8 cellular contexts compared by ENCODE assay signal in genomic region chrX:103688949-103689348, GRCh38. TPM values are rescaled to one million over a fixed set of nuclear protein-coding genes. Genes with fewer than 3 reads are reported as not detected.
DNase-seq lines count a peak whose midpoint lies in the region; ATAC-seq and TF ChIP-seq lines count a peak whose summit lies in the region.

No MANE protein-coding gene starts in this region.

- CTCF ChIA-PET in activated CD4-positive, alpha-beta memory T cell treated with anti-CD3 and anti-CD28 coated beads, Interleukin-2, amount 10 ng/mL, durations not matched to agents 7 days and 5 days (lab: Charles Lee) = interaction anchor here (0.7 kb wide), 1 partner anchor 422 kb away, joined by 4 read pairs; no protein-coding TSS in a partner anchor

- TF ChIP-seq POLR2A in sigmoid colon (IDR thresholded peaks at IDR 0.05) = no peak

- no peaks in the 10 kb centered on the region for H4K20me1 ChIP-seq in KMS-11 (ENCODE audit: insufficient read depth)

- no peak overlapping the region for H2AFZ ChIP-seq in KMS-11 (ENCODE audit: low read depth)

- peaks cover 25% of the 10 kb centered on the region for H3K79me2 ChIP-seq in KMS-11 (ENCODE audit: insufficient read depth, low read depth)

- H3K9me3 ChIP-seq in sigmoid colon = no peaks in the 10 kb centered on the region

- peaks cover 11% of the 10 kb centered on the region for H3K36me3 Mint-ChIP-seq in activated CD4-positive, alpha-beta memory T cell treated with anti-CD3 and anti-CD28 coated beads, Interleukin-2, amount 10 ng/mL, durations not matched to agents 7 days and 5 days (ENCODE audit: low read depth)

- TF ChIP-seq CTCF in KMS-11 (conservative IDR thresholded peaks at IDR 0.05; ENCODE audit: low read depth, low read length) (peak; percentile 76), fibroblast of mammary gland (conservative IDR thresholded peaks at IDR 0.05; ENCODE audit: control insufficient read depth, insufficient read depth, low read depth, low read length) (peak; percentile 68), sigmoid colon (IDR thresholded peaks at IDR 0.05) (peak in 3 of 4 experiments; percentile 14 to 58 (median 40))

- TF ChIP-seq EP300 in sigmoid colon (IDR thresholded peaks at IDR 0.05) = no peak

- H3K36me3 ChIP-seq in KMS-11 (ENCODE audit: insufficient read depth) (no peaks in the 10 kb centered on the region; the same call in 1 of the 2 replicates), sigmoid colon (peaks cover 0 to 11% (median under 1%) of the 10 kb centered on the region in 4 donors)

- no peak overlapping the region for H3K27ac ChIP-seq in KMS-11
- H3K27ac ChIP-seq in sigmoid colon = peak overlapping the region; percentile 90 to 95 (median 92)

- peak; percentile 64 for DNase-seq in DMS 273 (lab: John Stamatoyannopoulos, UW; ENCODE audit: unreplicated experiment)
- DNase-seq in RPMI7951 (ENCODE audit: low read depth) = peak; percentile 24
- DNase-seq in fibroblast of mammary gland (ENCODE audit: low read depth) = peak; percentile 45
- no peak for DNase-seq in sigmoid colon
- no peak for DNase-seq in activated CD4-positive, alpha-beta memory T cell treated with anti-CD3 and anti-CD28 coated beads, Interleukin-2, amount 10 ng/mL, durations not matched to agents 7 days and 5 days
- no peak for DNase-seq in left ventricle myocardium superior

- no peak overlapping the region for H3K4me3 Mint-ChIP-seq in activated CD4-positive, alpha-beta memory T cell treated with anti-CD3 and anti-CD28 coated beads, Interleukin-2, amount 10 ng/mL, durations not matched to agents 7 days and 5 days

- H3K9ac ChIP-seq in KMS-11 = no peak overlapping the region

- intact Hi-C loops in sigmoid colon (cut with DNase I) (loop anchor here (1.0 to 5.0 kb wide), 5 partner anchors 85 to 157 kb away; partner anchors contain the start of genes RAB9B and TCEAL4), left ventricle myocardium superior (cut with micrococcal nuclease) (no loop called here)

- H3K27me3 ChIP-seq in KMS-11 (ENCODE audit: insufficient read depth, low read depth) = no peaks in the 10 kb centered on the region
- H3K27me3 ChIP-seq in sigmoid colon = no peaks in the 10 kb centered on the region

- H3K4me1 Mint-ChIP-seq in activated CD4-positive, alpha-beta memory T cell treated with anti-CD3 and anti-CD28 coated beads, Interleukin-2, amount 10 ng/mL, durations not matched to agents 7 days and 5 days = peaks cover 7% of the 10 kb centered on the region

- H3K27ac Mint-ChIP-seq in activated CD4-positive, alpha-beta memory T cell treated with anti-CD3 and anti-CD28 coated beads, Interleukin-2, amount 10 ng/mL, durations not matched to agents 7 days and 5 days = no peak overlapping the region

- no peaks in the 10 kb centered on the region for H3K9me3 Mint-ChIP-seq in activated CD4-positive, alpha-beta memory T cell treated with anti-CD3 and anti-CD28 coated beads, Interleukin-2, amount 10 ng/mL, durations not matched to agents 7 days and 5 days

- POLR2A ChIA-PET in activated CD4-positive, alpha-beta memory T cell treated with anti-CD3 and anti-CD28 coated beads, Interleukin-2, amount 10 ng/mL, durations not matched to agents 7 days and 5 days (lab: Charles Lee) = no interaction called here

- H3K27me3 Mint-ChIP-seq in activated CD4-positive, alpha-beta memory T cell treated with anti-CD3 and anti-CD28 coated beads, Interleukin-2, amount 10 ng/mL, durations not matched to agents 7 days and 5 days = no peaks in the 10 kb centered on the region

- ATAC-seq in GM21786 (IDR thresholded peaks at IDR 0.05; ENCODE audit: unreplicated experiment) = no peak
- ATAC-seq in left ventricle myocardium superior = no peak

- H3K4me3 ChIP-seq in KMS-11 (IDR thresholded peaks at IDR 0.05; ENCODE audit: insufficient read depth, low read depth, low read length) = no peak overlapping the region
- no peak overlapping the region for H3K4me3 ChIP-seq in fibroblast of mammary gland (ENCODE audit: control insufficient read depth, low read depth, low read length)
- H3K4me3 ChIP-seq in sigmoid colon = no peak overlapping the region

- H3K4me1 ChIP-seq in KMS-11 (ENCODE audit: low read depth, poor library complexity, severe bottlenecking) (peaks cover 14% of the 10 kb centered on the region), sigmoid colon (peaks cover 0 to 21% (median 4%) of the 10 kb centered on the region in 4 donors)

- no peak overlapping the region; the same call in 1 of the 2 replicates for H3K4me2 ChIP-seq in KMS-11

- WGBS in sigmoid colon, 2 donors = 41 to 52% methylated on average over 4 of the region's 4 CpGs

RNA-seq across cellular contexts. Expression of gene MORF4L2, which starts 2.5 kb away (rescaled TPM):
- total RNA-seq in RPMI7951 (2014; rRNA removed; shearing (Covaris generic)) = 402 and 542 TPM in 2 replicates
- total RNA-seq in sigmoid colon (100 to 1,000 TPM; 171 to 255 (median 215) TPM), left ventricle myocardium superior (164 TPM)
- 100 to 1,000 TPM; 180 to 224 (median 219) TPM for polyA plus RNA-seq in sigmoid colon
- 100 to 1,000 TPM; 134 to 135 TPM for total RNA-seq in activated CD4-positive, alpha-beta memory T cell treated with anti-CD3 and anti-CD28 coated beads, Interleukin-2, amount 10 ng/mL, durations not matched to agents 7 days and 5 days

RNA-seq across cellular contexts. Expression of gene TMEM31, which starts 21.8 kb away (rescaled TPM):
- not detected in 2 replicates for total RNA-seq in RPMI7951 (2014; rRNA removed; shearing (Covaris generic))
- total RNA-seq in sigmoid colon (not detected), left ventricle myocardium superior (not detected)
- polyA plus RNA-seq in sigmoid colon = not detected
- total RNA-seq in activated CD4-positive, alpha-beta memory T cell treated with anti-CD3 and anti-CD28 coated beads, Interleukin-2, amount 10 ng/mL, durations not matched to agents 7 days and 5 days = not detected

Comparison
In these comparisons a context has a peak if more than half of its experiments do, and no peak if none do; other contexts are left out.
1. DNase-seq: peak in DMS 273 (single experiment), RPMI7951 (single experiment) and fibroblast of mammary gland (single experiment); none in sigmoid colon (single experiment), activated CD4-positive, alpha-beta memory T cell treated with anti-CD3 and anti-CD28 coated beads, Interleukin-2, amount 10 ng/mL, durations not matched to agents 7 days and 5 days (single experiment) and left ventricle myocardium superior (single experiment).
2. Peak in every context shown above with its lines, with median percentiles within 50 percentile points of each other: CTCF ChIP-seq.